ENCODE assay signal across 28 cellular contexts in the genomic region with DNA sequence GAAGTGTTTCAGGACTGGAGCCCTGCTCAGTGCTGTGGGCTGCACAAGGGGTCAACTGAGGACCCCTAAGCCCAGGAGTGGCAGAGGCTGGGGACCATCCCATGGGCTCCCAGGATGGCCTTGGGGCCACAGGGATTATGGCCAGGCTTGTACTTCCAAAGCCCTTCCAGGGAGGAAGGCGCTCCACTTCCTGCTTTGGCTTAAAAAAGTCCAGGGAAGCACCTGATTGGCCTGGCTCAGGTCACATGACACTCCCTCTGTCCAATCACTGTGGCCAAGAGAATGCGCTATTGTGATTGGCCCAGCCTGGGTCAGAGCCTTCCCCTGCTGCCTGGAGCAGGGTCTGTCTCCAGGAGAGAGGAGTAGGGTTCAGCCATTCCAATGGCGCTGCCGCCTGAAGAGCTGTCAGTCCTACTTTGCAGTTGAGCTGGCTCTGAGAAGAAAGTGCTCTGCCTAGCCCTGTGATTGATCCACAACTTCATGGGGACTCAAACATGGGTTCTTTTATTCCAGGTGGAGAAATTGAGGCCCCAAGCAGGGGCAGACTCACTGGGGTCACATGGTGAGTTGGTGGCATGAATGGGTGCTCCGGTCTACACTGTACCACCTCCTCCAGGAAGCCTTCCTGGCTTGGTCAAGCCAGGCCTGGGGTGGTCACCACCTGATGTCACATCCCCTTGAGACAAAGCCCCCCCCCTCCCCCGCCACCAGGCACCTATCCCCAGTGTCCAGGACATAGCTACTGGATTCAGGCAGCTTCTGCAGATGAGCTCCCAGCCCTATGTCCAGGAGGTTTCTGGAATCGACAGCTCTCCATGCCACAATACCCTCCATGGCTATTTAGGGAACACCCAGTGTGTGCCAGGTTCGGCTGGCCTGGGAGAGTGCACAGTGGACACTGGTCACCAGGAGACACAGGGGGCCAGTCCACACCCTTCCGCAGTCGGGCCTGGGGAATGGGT. TPM values are rescaled to one million over a fixed set of nuclear protein-coding genes. Genes with fewer than 3 reads are reported as not detected.
DNase-seq lines count a peak whose midpoint lies in the region; ATAC-seq, FAIRE-seq and TF ChIP-seq lines count a peak whose summit lies in the region.
"Had no signal": no experiment of that assay in that cellular context is flagged by ENCODE, and none has a peak within 500 bp of the region (broad histone marks: within the 10 kb centered on the region; RNA-seq: fewer than 3 reads in every experiment).

No MANE protein-coding gene starts in this region.

- H3K27me3 ChIP-seq in BE2C (no peaks in the 10 kb centered on the region), breast epithelium (no peaks in the 10 kb centered on the region), adrenal gland (no peaks in the 10 kb centered on the region)
- H3K27me3 ChIP-seq: brain microvascular endothelial cell, foreskin keratinocyte, upper lobe of left lung had no signal

- H3K4me2 ChIP-seq in A549, result no peak overlapping the region
- H3K4me2 ChIP-seq: PC-9 had no signal

- DNase-seq in A549 (ENCODE audit: low read depth in 1 of 2, low spot score in 1 of 2) (peak in 1 of 2 experiments; percentile 17), BE2C (peak; percentile 52), SK-N-MC (ENCODE audit: low read depth, low spot score) (no peak), cardiac septum (ENCODE audit: low spot score) (no peak), HK-2 (ENCODE audit: unreplicated experiment) (no peak), breast epithelium (ENCODE audit: low spot score in 2 of 2) (no peak), adrenal gland (no peak)
- peak; percentile 45 for DNase-seq in Jurkat, Clone E6-1 (ENCODE audit: low read depth, low spot score)
- DNase-seq: activated naive CD4-positive, alpha-beta T cell; activated T-cell treated with anti-CD3 and anti-CD28 coated beads, Interleukin-2, amount 50 U/mL, for 4 hours; brain microvascular endothelial cell; CD8-positive, alpha-beta T cell; effector CD8-positive, alpha-beta T cell; foreskin keratinocyte; GF-D8; GM23248; immature natural killer cell; naive B cell; NCI-H1417 treated with DMSO at 0.1 percent for 48 hours; NCI-H748 treated with DMSO at 0.1 percent for 48 hours; nucleus accumbens; PC-9; Right ventricle myocardium superior; stimulated activated CD4-positive, alpha-beta T cell treated with anti-CD3 and anti-CD28 coated beads, Interleukin-1b, Interleukin-23, amount 100 ng/mL, for 48 hours; T-cell had no signal

- no peak for TF ChIP-seq POLR2A in A549 (IDR thresholded peaks at IDR 0.05; ENCODE audit: low read length)
- TF ChIP-seq POLR2A in breast epithelium (IDR thresholded peaks at IDR 0.05), result no peak
- TF ChIP-seq POLR2A in adrenal gland (IDR thresholded peaks at IDR 0.05), result no peak

- TF ChIP-seq CTCF in A549 (IDR thresholded peaks at IDR 0.05), result no peak
- TF ChIP-seq CTCF in BE2C (IDR thresholded peaks at IDR 0.05; ENCODE audit: low read depth, low read length), result no peak
- TF ChIP-seq CTCF in breast epithelium (IDR thresholded peaks at IDR 0.05), result no peak
- no peak for TF ChIP-seq CTCF in adrenal gland (IDR thresholded peaks at IDR 0.05)

- no peak overlapping the region for H3K9ac ChIP-seq in SK-N-MC (ENCODE audit: insufficient read length)
- H3K9ac ChIP-seq: GM23248 had no signal

- TF ChIP-seq EP300 in A549 (IDR thresholded peaks at IDR 0.05), result no peak

- no peaks in the 10 kb centered on the region for H3K36me3 ChIP-seq in BE2C
- no peaks in the 10 kb centered on the region for H3K36me3 ChIP-seq in SK-N-MC (ENCODE audit: insufficient read depth, low read length)
- no peaks in the 10 kb centered on the region for H3K36me3 ChIP-seq in breast epithelium
- no peaks in the 10 kb centered on the region for H3K36me3 ChIP-seq in adrenal gland (replicated peaks in 1 of 2)
- H3K36me3 ChIP-seq: brain microvascular endothelial cell, upper lobe of left lung had no signal

- H3K9me3 ChIP-seq in A549 (no peaks in the 10 kb centered on the region), BE2C (no peaks in the 10 kb centered on the region), SK-N-MC (ENCODE audit: low read depth, low read length) (no peaks in the 10 kb centered on the region), breast epithelium (no peaks in the 10 kb centered on the region), adrenal gland (replicated peaks in 1 of 3) (no peaks in the 10 kb centered on the region)
- H3K9me3 ChIP-seq: upper lobe of left lung had no signal

- FAIRE-seq in A549 (lab: Jason Lieb, UNC), result no peak
- FAIRE-seq: GM18507 had no signal

- ATAC-seq in A549, result peak in 1 of 2 experiments; percentile 51; a peak in 3 of 6 replicates
- ATAC-seq: activated T-cell treated with anti-CD3 and anti-CD28 coated beads, Interleukin-2, amount 50 U/mL, for 4 hours; CD8-positive, alpha-beta T cell; foreskin keratinocyte; left lobe of liver; T-cell had no signal

- no peak for TF ChIP-seq RAD21 in A549 (conservative IDR thresholded peaks at IDR 0.05 in 1 of 2, IDR thresholded peaks at IDR 0.05 in 1 of 2)

- no peak overlapping the region for H3K27ac ChIP-seq in A549
- no peak overlapping the region for H3K27ac ChIP-seq in SK-N-MC
- H3K27ac ChIP-seq in breast epithelium, result no peak overlapping the region
- no peak overlapping the region for H3K27ac ChIP-seq in adrenal gland
- H3K27ac ChIP-seq: brain microvascular endothelial cell, foreskin keratinocyte, GM23248, PC-9, upper lobe of left lung had no signal

- CTCF ChIA-PET in A549 (lab: Yijun Ruan, JAX), result no interaction called here

- POLR2A ChIA-PET in A549 (lab: Yijun Ruan, JAX), result no interaction called here

- intact Hi-C loops in cardiac septum (cut with DNase I), result no loop called here
- intact Hi-C loops in breast epithelium (cut with DNase I; ENCODE audit: low total_unique reads), result no loop called here
- intact Hi-C loops in adrenal gland (cut with DNase I), result no loop called here

- H3K4me1 ChIP-seq in A549 (peaks cover 7% of the 10 kb centered on the region; the same call in 1 of the 3 replicates), BE2C (no peaks in the 10 kb centered on the region), breast epithelium (no peaks in the 10 kb centered on the region), adrenal gland (replicated peaks in 1 of 2) (no peaks in the 10 kb centered on the region)
- H3K4me1 ChIP-seq: foreskin keratinocyte had no signal

- 79% methylated on average over 9 of the region's 10 CpGs for WGBS in A549 (ENCODE audit: missing lambda C conversion rate)
- WGBS in adrenal gland, 4 donors, result 84 to 95% (median 94%) methylated on average over 3 to 10 of the region's 10 CpGs

- H3K4me3 ChIP-seq in A549 (no peak overlapping the region), BE2C (ENCODE audit: low read depth, low read length) (no peak overlapping the region), SK-N-MC (0 out of 2 replicates have a peak overlapping the region, but pooled peaks have one; percentile 28), breast epithelium (no peak overlapping the region), adrenal gland (no peak overlapping the region)
- H3K4me3 ChIP-seq in Jurkat, Clone E6-1 (ENCODE audit: low read length), result no peak overlapping the region
- H3K4me3 ChIP-seq: GM23248, PC-9, upper lobe of left lung had no signal

TF ChIP-seq in A549, 52 proteins besides CTCF, POLR2A, EP300 and RAD21:
- TF ChIP-seq ZFP36 (IDR thresholded peaks at IDR 0.05; ENCODE audit: borderline replicate concordance, partially characterized antibody), result peak; percentile 35
- TF ChIP-seq, protein P1, sequence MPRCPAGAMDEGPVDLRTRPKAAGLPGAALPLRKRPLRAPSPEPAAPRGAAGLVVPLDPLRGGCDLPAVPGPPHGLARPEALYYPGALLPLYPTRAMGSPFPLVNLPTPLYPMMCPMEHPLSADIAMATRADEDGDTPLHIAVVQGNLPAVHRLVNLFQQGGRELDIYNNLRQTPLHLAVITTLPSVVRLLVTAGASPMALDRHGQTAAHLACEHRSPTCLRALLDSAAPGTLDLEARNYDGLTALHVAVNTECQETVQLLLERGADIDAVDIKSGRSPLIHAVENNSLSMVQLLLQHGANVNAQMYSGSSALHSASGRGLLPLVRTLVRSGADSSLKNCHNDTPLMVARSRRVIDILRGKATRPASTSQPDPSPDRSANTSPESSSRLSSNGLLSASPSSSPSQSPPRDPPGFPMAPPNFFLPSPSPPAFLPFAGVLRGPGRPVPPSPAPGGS (IDR thresholded peaks at IDR 0.05), result no peak
- no peak for TF ChIP-seq FOSB (CRISPR knock-in tag; IDR thresholded peaks at IDR 0.05)
- TF ChIP-seq, protein P2, sequence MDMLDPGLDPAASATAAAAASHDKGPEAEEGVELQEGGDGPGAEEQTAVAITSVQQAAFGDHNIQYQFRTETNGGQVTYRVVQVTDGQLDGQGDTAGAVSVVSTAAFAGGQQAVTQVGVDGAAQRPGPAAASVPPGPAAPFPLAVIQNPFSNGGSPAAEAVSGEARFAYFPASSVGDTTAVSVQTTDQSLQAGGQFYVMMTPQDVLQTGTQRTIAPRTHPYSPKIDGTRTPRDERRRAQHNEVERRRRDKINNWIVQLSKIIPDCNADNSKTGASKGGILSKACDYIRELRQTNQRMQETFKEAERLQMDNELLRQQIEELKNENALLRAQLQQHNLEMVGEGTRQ (IDR thresholded peaks at IDR 0.05), result peak; percentile 53
- no peak for TF ChIP-seq HEYL (CRISPR knock-in tag; IDR thresholded peaks at IDR 0.05)
- no peak for TF ChIP-seq SREBF2 (IDR thresholded peaks at IDR 0.05)

RNA-seq across cellular contexts. Expression of gene RTN4R, which starts 48.2 kb away (rescaled TPM):
- polyA plus RNA-seq in A549 (2011; rRNA removed) (1.0 and 1.2 TPM in 2 replicates), A549 (2017; fragmentation: RNase III; extraction: RNeasy Plus Mini Kit Qiagen cat#74134 plus additional on column Dnase treatment) (2.1 to 2.8 TPM (median 2.7 TPM) in 3 replicates), adrenal gland (1 to 10 TPM in 2 of 3 donors, under 1 TPM in 1; 0.35 to 1.9 (median 1.1) TPM)
- polyA plus RNA-seq in A549 (2012; cell fraction: cytosol; rRNA removed), result 3.8 and 7.5 TPM in 2 replicates
- polyA plus RNA-seq in A549 (2012; cell fraction: nucleus; rRNA removed), result 4.4 and 10.4 TPM in 2 replicates
- polyA minus RNA-seq in A549 (2011; rRNA and poly(A)+ RNA removed), result 0.62 and 1.0 TPM in 2 replicates
- polyA plus RNA-seq in BE2C (2012; ENCODE audit: insufficient read depth, insufficient read length, low read depth), result 68.7 TPM
- 8.8 TPM for polyA plus RNA-seq in Jurkat, Clone E6-1 (2012; ENCODE audit: insufficient read depth, insufficient read length)
- total RNA-seq in cardiac septum (1.0 TPM), breast epithelium (1 to 10 TPM in 2 of 3 donors, under 1 TPM in 1; 0.48 to 2.0 (median 1.9) TPM), adrenal gland (10 to 100 TPM in 1 of 8 donors, 1 to 10 TPM in 5, under 1 TPM in 2; 0.35 to 18.8 (median 1.4) TPM)
- total RNA-seq: GM23248 had no signal

Comparison
In these comparisons a context has a peak if more than half of its experiments do, and no peak if none do; other contexts are left out.
1. DNase-seq: peak in BE2C (single experiment) and Jurkat, Clone E6-1 (single experiment); none in SK-N-MC (single experiment), cardiac septum (single experiment), HK-2 (single experiment), breast epithelium (0 of 2) and adrenal gland (0 of 7).